In genomic region chr19:49210108-49210900, GRCh38 we compare ENCODE assay signal across 8 cellular contexts. TPM values are rescaled to one million over a fixed set of nuclear protein-coding genes. Genes with fewer than 3 reads are reported as not detected.
DNase-seq lines count a peak whose midpoint lies in the region; ATAC-seq, FAIRE-seq and TF ChIP-seq lines count a peak whose summit lies in the region.

No MANE protein-coding gene starts in this region.

- H3K27me3 ChIP-seq in pancreas = no peaks in the 10 kb centered on the region
- H3K27me3 ChIP-seq in spleen (replicated peaks in 1 of 7) = no peaks in the 10 kb centered on the region

- TF ChIP-seq POLR2A in erythroblast (IDR thresholded peaks at IDR 0.05; ENCODE audit: low read length) = no peak
- TF ChIP-seq POLR2A in spleen (IDR thresholded peaks at IDR 0.05) = no peak

- H3K4me1 ChIP-seq in pancreas (peaks cover 0 to 3% (median 0%) of the 10 kb centered on the region in 3 donors), spleen (peaks cover 0 to 26% (median 13%) of the 10 kb centered on the region in 6 donors)

- 41 to 47% methylated on average over 50 of the region's 50 CpGs for WGBS in pancreas, 2 donors
- 41 to 67% (median 50%) methylated on average over 49 to 50 of the region's 50 CpGs for WGBS in spleen, 5 donors

- no peaks in the 10 kb centered on the region for H3K36me3 ChIP-seq in pancreas
- H3K36me3 ChIP-seq in spleen = peaks cover 0 to 5% (median 0%) of the 10 kb centered on the region in 6 donors

- no peak for FAIRE-seq in pancreas (lab: Jason Lieb, UNC)

- peak; percentile 24 for DNase-seq in EH (ENCODE audit: low read depth)
- peak; percentile 10 for DNase-seq in activated CD4-positive, alpha-beta T cell treated with anti-CD3 and anti-CD28 coated beads for 1 hour
- peak; percentile 75 to 77 for DNase-seq in erythroblast (lab: John Stamatoyannopoulos, UW)
- DNase-seq in pancreas = peak; percentile 75 to 93 (median 88)
- DNase-seq in HT-29 (ENCODE audit: low spot score) = no peak
- no peak for DNase-seq in spleen
- no peak for DNase-seq in NCI-H446 (lab: John Stamatoyannopoulos, UW)

- TF ChIP-seq CTCF in pancreas (IDR thresholded peaks at IDR 0.05) (no peak), spleen (IDR thresholded peaks at IDR 0.05 in 8 of 11, conservative IDR thresholded peaks at IDR 0.05 in 3 of 11) (no peak)

- ATAC-seq in pancreas (peak; percentile 89 to 94 (median 92)), HG03520 (IDR thresholded peaks at IDR 0.05; ENCODE audit: unreplicated experiment) (no peak)

- H3K27ac ChIP-seq in pancreas = peak overlapping the region in 2 of 4 donors; percentile 39 to 57
- H3K27ac ChIP-seq in spleen = peak overlapping the region in 2 of 8 donors; percentile 3 to 36

- H3K9me3 ChIP-seq in pancreas = no peaks in the 10 kb centered on the region
- H3K9me3 ChIP-seq in spleen = no peaks in the 10 kb centered on the region

- intact Hi-C loops in pancreas (cut with DNase I) (no loop called here), spleen (cut with DNase I; ENCODE audit: low total_unique reads) (no loop called here)

- peak overlapping the region in 2 of 4 donors; percentile 36 to 37 for H3K4me3 ChIP-seq in pancreas
- peak overlapping the region in 1 of 8 donors; percentile 35 for H3K4me3 ChIP-seq in spleen

RNA-seq across cellular contexts. Expression of gene TRPM4, which starts 52.7 kb away (rescaled TPM):
- total RNA-seq in pancreas (10 to 100 TPM; 11.8 to 29.7 (median 15.2) TPM), spleen (10 to 100 TPM in 5 of 7 donors, 1 to 10 TPM in 2; 3.6 to 28.7 (median 13.2) TPM)
- polyA plus RNA-seq in pancreas (10 to 100 TPM; 19.2 to 47.1 TPM), spleen (10 to 100 TPM in 1 of 3 donors, 1 to 10 TPM in 2; 3.3 to 18.7 (median 4.6) TPM)
- 28.7 and 33.7 TPM in 2 replicates for total RNA-seq in HT-29 (2014; rRNA removed; shearing (Covaris generic))

RNA-seq across cellular contexts. Expression of gene HRC, which starts 55.1 kb away (rescaled TPM):
- total RNA-seq in pancreas = under 1 TPM in 5 of 6 donors, not detected in 1; 0.09 to 0.79 (median 0.25) TPM
- under 1 TPM; 0.53 to 0.61 TPM for polyA plus RNA-seq in pancreas
- total RNA-seq in HT-29 (2014; rRNA removed; shearing (Covaris generic)) = 0.08 TPM in 1 of 2 replicates, not detected in the other
- total RNA-seq in spleen = under 1 TPM in 2 of 7 donors, not detected in 5; 0.27 to 0.47 TPM
- polyA plus RNA-seq in spleen = under 1 TPM; 0.07 to 0.27 (median 0.22) TPM

Comparison
In these comparisons a context has a peak if more than half of its experiments do, and no peak if none do; other contexts are left out.
1. DNase-seq: peak in EH (single experiment), activated CD4-positive, alpha-beta T cell treated with anti-CD3 and anti-CD28 coated beads for 1 hour (single experiment), erythroblast (2 of 2) and pancreas (6 of 6); none in HT-29 (single experiment), spleen (single experiment) and NCI-H446 (0 of 2).